Comparison of ENCODE assay signal across 16 cellular contexts in the genomic region with DNA sequence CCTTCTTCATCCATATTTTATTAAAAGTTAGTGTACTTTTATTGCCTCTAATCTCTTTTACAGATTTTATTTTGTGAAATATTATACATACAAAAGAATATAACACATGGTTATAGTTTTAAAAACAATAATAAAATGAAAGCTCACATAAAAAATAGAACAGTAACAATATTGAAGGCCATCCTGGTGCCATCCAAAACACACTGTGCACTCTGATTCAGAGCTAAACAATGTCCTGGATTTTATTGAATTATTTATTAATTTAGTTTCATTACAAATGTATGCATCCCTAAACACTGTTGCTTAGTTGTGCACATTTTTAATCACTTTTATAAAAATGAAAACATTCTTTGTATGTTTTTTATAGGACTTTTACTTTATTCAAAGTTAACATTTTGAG.
"Had no signal": no experiment of that assay in that cellular context is flagged by ENCODE, and none has a peak within 500 bp of the region (broad histone marks: within the 10 kb centered on the region; RNA-seq: fewer than 3 reads in every experiment).

No MANE protein-coding gene starts in this region.

- H3K27me3 ChIP-seq: breast epithelium, foreskin keratinocyte, heart left ventricle, thyroid gland, uterus had no signal

- H3K27ac ChIP-seq: breast epithelium, foreskin keratinocyte, heart left ventricle, left ventricle myocardium inferior, thyroid gland, uterus had no signal

- FAIRE-seq: keratinocyte, small intestine had no signal

- H3K9me3 ChIP-seq: breast epithelium, heart left ventricle, left ventricle myocardium inferior, thyroid gland, uterus had no signal

- ATAC-seq: activated CD8-positive, alpha-beta memory T cell treated with anti-CD3 and anti-CD28 coated beads, Interleukin-2, amount 10 ng/mL, durations not matched to agents 7 days and 5 days; activated T-cell treated with anti-CD3 and anti-CD28 coated beads, Interleukin-2, amount 50 U/mL, for 4 hours; foreskin keratinocyte; heart left ventricle; stimulated activated effector memory CD8-positive, alpha-beta T cell treated with anti-CD3 and anti-CD28 coated beads, Interleukin-12 subunit alpha, Interleukin-12 subunit beta, amount 100 ng/mL, for 72 hours had no signal

- H3K4me3 ChIP-seq: breast epithelium, heart left ventricle, left ventricle myocardium inferior, thyroid gland, uterus had no signal

- H3K4me1 ChIP-seq: breast epithelium, uterus had no signal

- DNase-seq: activated CD4-positive, alpha-beta T cell treated with anti-CD3 and anti-CD28 coated beads for 1 hour; activated CD4-positive, alpha-beta T cell treated with anti-CD3 and anti-CD28 coated beads, Interleukin-2, amount 50 U/mL, for 48 hours; activated CD8-positive, alpha-beta memory T cell treated with anti-CD3 and anti-CD28 coated beads, Interleukin-2, amount 10 ng/mL, durations not matched to agents 7 days and 5 days; activated gamma-delta T cell; activated T-cell treated with anti-CD3 and anti-CD28 coated beads, Interleukin-2, amount 50 U/mL, for 4 hours; foreskin keratinocyte; heart left ventricle; left ventricle myocardium inferior; nephron progenitor cell; small intestine; T1000; thyroid gland; uterus had no signal

- H3K36me3 ChIP-seq: heart left ventricle, left ventricle myocardium inferior, thyroid gland, uterus had no signal
